Comparison of ENCODE assay signal across 25 cellular contexts in genomic region chr22:35959121-35959800, GRCh38.
DNase-seq lines count a peak whose midpoint lies in the region; ATAC-seq and TF ChIP-seq lines count a peak whose summit lies in the region.
"Had no signal": no experiment of that assay in that cellular context is flagged by ENCODE, and none has a peak within 500 bp of the region (broad histone marks: within the 10 kb centered on the region; RNA-seq: fewer than 3 reads in every experiment).

No MANE protein-coding gene starts in this region.

- no peak for TF ChIP-seq POLR2A in gastroesophageal sphincter (IDR thresholded peaks at IDR 0.05)

- DNase-seq in COR-L47 (lab: John Stamatoyannopoulos, UW) = peak; percentile 67
- peak in 2 of 3 experiments; percentile 67 to 90 for DNase-seq in NCI-H1417 (lab: John Stamatoyannopoulos, UW)
- peak; percentile 91 for DNase-seq in NCI-H69 (lab: John Stamatoyannopoulos, UW)
- no peak for DNase-seq in activated T-helper 1 cell treated with anti-CD3 and anti-CD28 coated beads, Interleukin-12 subunit alpha, Interleukin-12 subunit beta, Interleukin-2, Interleukin-4 antibody, amounts not matched to agents 30 ng/mL and 10 ng/mL and 1 ng/mL, durations not matched to agents 14 hours and 24 hours and 36 hours (ENCODE audit: low spot score)
- DNase-seq in CD14-positive monocyte (ENCODE audit: low spot score) = no peak
- DNase-seq: activated CD4-positive, CD25-positive, alpha-beta regulatory T cell treated with anti-CD3 and anti-CD28 coated beads, Interleukin-2, amount 50 U/mL, for 72 hours; activated CD8-positive, alpha-beta T cell treated with anti-CD3 and anti-CD28 coated beads, Interleukin-2, amount 10 ng/mL, durations not matched to agents 7 days and 5 days; activated gamma-delta T cell treated with Interleukin-2 at 50 U/mL for 16 hours; activated naive CD8-positive, alpha-beta T cell treated with anti-CD3 and anti-CD28 coated beads, Interleukin-2, amount 50 U/mL, for 24 hours; foreskin fibroblast; hippocampal formation; immature natural killer cell; Karpas-422; left lung; naive thymus-derived CD4-positive, alpha-beta T cell; NCI-H774; retina; stimulated activated CD4-positive, alpha-beta T cell treated with anti-CD3 and anti-CD28 coated beads, Interleukin-2, amount 100 ng/mL, for 48 hours; uterus had no signal

- no peaks in the 10 kb centered on the region for H3K9me3 ChIP-seq in gastroesophageal sphincter
- H3K9me3 ChIP-seq: HAP-1, left lung, suprapubic skin, uterus had no signal

- H3K4me3 ChIP-seq in gastroesophageal sphincter = no peak overlapping the region
- H3K4me3 ChIP-seq: HAP-1, left lung, suprapubic skin, uterus had no signal

- H3K4me3 Mint-ChIP-seq in activated T-helper 1 cell treated with anti-CD3 and anti-CD28 coated beads, Interleukin-12 subunit alpha, Interleukin-12 subunit beta, Interleukin-2, Interleukin-4 antibody, amounts not matched to agents 30 ng/mL and 10 ng/mL and 1 ng/mL, durations not matched to agents 14 hours and 24 hours and 36 hours = no peak overlapping the region
- H3K4me3 Mint-ChIP-seq in CD14-positive monocyte = no peak overlapping the region
- H3K4me3 Mint-ChIP-seq: activated CD8-positive, alpha-beta T cell treated with anti-CD3 and anti-CD28 coated beads, Interleukin-2, amount 10 ng/mL, durations not matched to agents 7 days and 5 days; activated naive CD8-positive, alpha-beta T cell treated with anti-CD3 and anti-CD28 coated beads, Interleukin-2, amount 50 U/mL, for 24 hours; immature natural killer cell; naive thymus-derived CD4-positive, alpha-beta T cell; stimulated activated memory B cell treated with anti-CD40 and anti-IgM and Interleukin-4, amounts not matched to agents 10 μg/mL and 1 μg/mL and 100 μg/mL, for 72 hours had no signal

- peaks cover 8% of the 10 kb centered on the region for H3K27me3 Mint-ChIP-seq in activated T-helper 1 cell treated with anti-CD3 and anti-CD28 coated beads, Interleukin-12 subunit alpha, Interleukin-12 subunit beta, Interleukin-2, Interleukin-4 antibody, amounts not matched to agents 30 ng/mL and 10 ng/mL and 1 ng/mL, durations not matched to agents 14 hours and 24 hours and 36 hours (ENCODE audit: insufficient read depth)
- peaks cover 2 to 3% (median 2%) of the 10 kb centered on the region in 3 donors for H3K27me3 Mint-ChIP-seq in CD14-positive monocyte (ENCODE audit: low read depth in 3 of 3)

- no peak overlapping the region for H3K27ac Mint-ChIP-seq in activated T-helper 1 cell treated with anti-CD3 and anti-CD28 coated beads, Interleukin-12 subunit alpha, Interleukin-12 subunit beta, Interleukin-2, Interleukin-4 antibody, amounts not matched to agents 30 ng/mL and 10 ng/mL and 1 ng/mL, durations not matched to agents 14 hours and 24 hours and 36 hours
- H3K27ac Mint-ChIP-seq in CD14-positive monocyte = no peak overlapping the region
- H3K27ac Mint-ChIP-seq: activated CD8-positive, alpha-beta T cell treated with anti-CD3 and anti-CD28 coated beads, Interleukin-2, amount 10 ng/mL, durations not matched to agents 7 days and 5 days; activated naive CD8-positive, alpha-beta T cell treated with anti-CD3 and anti-CD28 coated beads, Interleukin-2, amount 50 U/mL, for 24 hours; immature natural killer cell; naive thymus-derived CD4-positive, alpha-beta T cell; stimulated activated memory B cell treated with anti-CD40 and anti-IgM and Interleukin-4, amounts not matched to agents 10 μg/mL and 1 μg/mL and 100 μg/mL, for 72 hours had no signal

- H3K27ac ChIP-seq in gastroesophageal sphincter = peak overlapping the region; percentile 12 to 79 (median 46)
- H3K27ac ChIP-seq: left lung, suprapubic skin had no signal

- TF ChIP-seq CTCF in gastroesophageal sphincter (IDR thresholded peaks at IDR 0.05) (no peak), CD14-positive monocyte (IDR thresholded peaks at IDR 0.05) (no peak)

- intact Hi-C loops in activated T-helper 1 cell treated with anti-CD3 and anti-CD28 coated beads, Interleukin-12 subunit alpha, Interleukin-12 subunit beta, Interleukin-2, Interleukin-4 antibody, amounts not matched to agents 30 ng/mL and 10 ng/mL and 1 ng/mL, durations not matched to agents 14 hours and 24 hours and 36 hours (cut with micrococcal nuclease) = no loop called here
- intact Hi-C loops in CD14-positive monocyte (cut with micrococcal nuclease) = no loop called here

- no peaks in the 10 kb centered on the region for H3K36me3 ChIP-seq in gastroesophageal sphincter
- H3K36me3 ChIP-seq: HAP-1, left lung, suprapubic skin, uterus had no signal

- H3K36me3 Mint-ChIP-seq in activated T-helper 1 cell treated with anti-CD3 and anti-CD28 coated beads, Interleukin-12 subunit alpha, Interleukin-12 subunit beta, Interleukin-2, Interleukin-4 antibody, amounts not matched to agents 30 ng/mL and 10 ng/mL and 1 ng/mL, durations not matched to agents 14 hours and 24 hours and 36 hours (ENCODE audit: low read depth) = no peaks in the 10 kb centered on the region
- H3K36me3 Mint-ChIP-seq in CD14-positive monocyte = no peaks in the 10 kb centered on the region
- H3K36me3 Mint-ChIP-seq: immature natural killer cell; naive thymus-derived CD4-positive, alpha-beta T cell; stimulated activated memory B cell treated with anti-CD40 and anti-IgM and Interleukin-4, amounts not matched to agents 10 μg/mL and 1 μg/mL and 100 μg/mL, for 72 hours had no signal

- peaks cover 23 to 83% (median 25%) of the 10 kb centered on the region in 3 donors for H3K4me1 ChIP-seq in gastroesophageal sphincter
- H3K4me1 ChIP-seq: HAP-1 had no signal

- no peak for TF ChIP-seq EP300 in gastroesophageal sphincter (IDR thresholded peaks at IDR 0.05)

- H3K4me1 Mint-ChIP-seq in activated T-helper 1 cell treated with anti-CD3 and anti-CD28 coated beads, Interleukin-12 subunit alpha, Interleukin-12 subunit beta, Interleukin-2, Interleukin-4 antibody, amounts not matched to agents 30 ng/mL and 10 ng/mL and 1 ng/mL, durations not matched to agents 14 hours and 24 hours and 36 hours (ENCODE audit: low read depth) = no peaks in the 10 kb centered on the region
- no peaks in the 10 kb centered on the region for H3K4me1 Mint-ChIP-seq in CD14-positive monocyte
- H3K4me1 Mint-ChIP-seq: activated naive CD8-positive, alpha-beta T cell treated with anti-CD3 and anti-CD28 coated beads, Interleukin-2, amount 50 U/mL, for 24 hours; immature natural killer cell; naive thymus-derived CD4-positive, alpha-beta T cell; stimulated activated memory B cell treated with anti-CD40 and anti-IgM and Interleukin-4, amounts not matched to agents 10 μg/mL and 1 μg/mL and 100 μg/mL, for 72 hours had no signal

- ATAC-seq in gastroesophageal sphincter (no peak), GM21360 (IDR thresholded peaks at IDR 0.05; ENCODE audit: unreplicated experiment) (no peak)
- ATAC-seq in activated CD4-positive, CD25-positive, alpha-beta regulatory T cell treated with anti-CD3 and anti-CD28 coated beads, Interleukin-2, amount 50 U/mL, for 24 hours = no peak
- ATAC-seq: activated CD8-positive, alpha-beta T cell treated with anti-CD3 and anti-CD28 coated beads, Interleukin-2, amount 10 ng/mL, durations not matched to agents 7 days and 5 days; activated naive CD8-positive, alpha-beta T cell treated with anti-CD3 and anti-CD28 coated beads, Interleukin-2, amount 50 U/mL, for 24 hours; left lung; naive thymus-derived CD4-positive, alpha-beta T cell; stimulated activated memory B cell treated with anti-CD40 and anti-IgM and Interleukin-4, amounts not matched to agents 10 μg/mL and 1 μg/mL and 100 μg/mL, for 72 hours had no signal

- no peaks in the 10 kb centered on the region for H3K27me3 ChIP-seq in gastroesophageal sphincter
- H3K27me3 ChIP-seq: left lung, suprapubic skin, uterus had no signal

- 66 to 80% methylated on average over 4 to 5 of the region's 5 CpGs for WGBS in gastroesophageal sphincter (ENCODE audit: low coverage in 1 of 2), 2 donors

- H3K9me3 Mint-ChIP-seq in activated T-helper 1 cell treated with anti-CD3 and anti-CD28 coated beads, Interleukin-12 subunit alpha, Interleukin-12 subunit beta, Interleukin-2, Interleukin-4 antibody, amounts not matched to agents 30 ng/mL and 10 ng/mL and 1 ng/mL, durations not matched to agents 14 hours and 24 hours and 36 hours = no peaks in the 10 kb centered on the region
- no peaks in the 10 kb centered on the region for H3K9me3 Mint-ChIP-seq in CD14-positive monocyte
- H3K9me3 Mint-ChIP-seq: activated naive CD8-positive, alpha-beta T cell treated with anti-CD3 and anti-CD28 coated beads, Interleukin-2, amount 50 U/mL, for 24 hours; immature natural killer cell; naive thymus-derived CD4-positive, alpha-beta T cell; stimulated activated memory B cell treated with anti-CD40 and anti-IgM and Interleukin-4, amounts not matched to agents 10 μg/mL and 1 μg/mL and 100 μg/mL, for 72 hours had no signal

Comparison
In these comparisons a context has a peak if more than half of its experiments do, and no peak if none do; other contexts are left out.
1. DNase-seq: peak in COR-L47 (single experiment), NCI-H1417 (2 of 3) and NCI-H69 (single experiment); none in activated T-helper 1 cell treated with anti-CD3 and anti-CD28 coated beads, Interleukin-12 subunit alpha, Interleukin-12 subunit beta, Interleukin-2, Interleukin-4 antibody, amounts not matched to agents 30 ng/mL and 10 ng/mL and 1 ng/mL, durations not matched to agents 14 hours and 24 hours and 36 hours (single experiment) and CD14-positive monocyte (single experiment).